Comparison of ENCODE assay signal across 22 cellular contexts in genomic region chr6:39915866-39916265, GRCh38. TPM values are rescaled to one million over a fixed set of nuclear protein-coding genes. Genes with fewer than 3 reads are reported as not detected.
DNase-seq lines count a peak whose midpoint lies in the region; ATAC-seq, FAIRE-seq and TF ChIP-seq lines count a peak whose summit lies in the region.
"Had no signal": no experiment of that assay in that cellular context is flagged by ENCODE, and none has a peak within 500 bp of the region (broad histone marks: within the 10 kb centered on the region; RNA-seq: fewer than 3 reads in every experiment).

No MANE protein-coding gene starts in this region.

- no peak overlapping the region for H3K4me2 ChIP-seq in HepG2 (ENCODE audit: low read depth, low read length)
- H3K4me2 ChIP-seq in mesendoderm (ENCODE audit: low read length): no peak overlapping the region
- no peak overlapping the region for H3K4me2 ChIP-seq in trophoblast cell (ENCODE audit: low read length)
- H3K4me2 ChIP-seq: A549; BLaER1 treated with 17β-estradiol and CSF1 and Interleukin-3, amounts not matched to agents 10 nM and 100 nM; GM23338 had no signal

- CTCF ChIA-PET in HepG2 (lab: Yijun Ruan, JAX; ENCODE audit: low intra/inter-chr PET ratio, low total read pairs): no interaction called here

- H2BK12ac ChIP-seq in trophoblast cell (ENCODE audit: low read length): no peak overlapping the region

- H3K18ac ChIP-seq in mesendoderm (ENCODE audit: low read length) (no peak overlapping the region), trophoblast cell (ENCODE audit: low read length) (no peak overlapping the region)

- TF ChIP-seq POLR2A in HepG2 (IDR thresholded peaks at IDR 0.05; ENCODE audit: insufficient read depth in 1 of 2, low read depth in 2 of 2, low read length in 2 of 2): no peak

- ATAC-seq in HepG2 (no peak), mucosa of descending colon (no peak)
- ATAC-seq: A549, GM12878, GM23338, HCT116 had no signal

- H3K79me1 ChIP-seq in mesendoderm (ENCODE audit: low read length) (no peaks in the 10 kb centered on the region), trophoblast cell (ENCODE audit: low read length) (no peaks in the 10 kb centered on the region)

- H3K27ac ChIP-seq in liver (ENCODE audit: low read depth in 1 of 2, low read length in 2 of 2) (no peak overlapping the region), HepG2 (ENCODE audit: extremely low read length, insufficient read depth, low read length) (no peak overlapping the region), mesendoderm (ENCODE audit: low read depth, low read length) (no peak overlapping the region), trophoblast cell (ENCODE audit: low read depth, low read length) (no peak overlapping the region)
- H3K27ac ChIP-seq: A549; BLaER1 treated with 17β-estradiol and CSF1 and Interleukin-3, amounts not matched to agents 10 nM and 100 nM had no signal

- no peak overlapping the region for H2BK15ac ChIP-seq in mesendoderm (replicated peaks; ENCODE audit: low read depth)

- TF ChIP-seq CTCF in liver (IDR thresholded peaks at IDR 0.05; ENCODE audit: low read depth, low read length, missing input control) (no peak), HepG2 (CRISPR knock-in tag; IDR thresholded peaks at IDR 0.05) (no peak), mucosa of descending colon (IDR thresholded peaks at IDR 0.05) (no peak)

- intact Hi-C loops in HepG2 (cut with micrococcal nuclease; ENCODE audit: unreplicated experiment): no loop called here
- intact Hi-C loops in mucosa of descending colon (cut with DNase I, micrococcal nuclease): no loop called here

- no peak overlapping the region for H4K91ac ChIP-seq in trophoblast cell (ENCODE audit: low read depth, low read length)

- H3K36me3 ChIP-seq in liver (ENCODE audit: control insufficient read depth in 4 of 4, insufficient read depth in 3 of 4, low read depth in 1 of 4, low read length in 3 of 4): peaks cover 0 to 39% (median 10%) of the 10 kb centered on the region in 4 donors
- peaks cover 9 to 25% of the 10 kb centered on the region in 2 experiments; a peak in 4 of 5 replicates for H3K36me3 ChIP-seq in HepG2 (replicated peaks in 1 of 2; ENCODE audit: control insufficient read depth in 1 of 2, insufficient read depth in 2 of 2, low read length in 2 of 2)
- no peaks in the 10 kb centered on the region for H3K36me3 ChIP-seq in mesendoderm (ENCODE audit: control insufficient read depth, insufficient read depth, low read length)
- H3K36me3 ChIP-seq in trophoblast cell (ENCODE audit: control insufficient read depth in 1 of 2, insufficient read depth in 2 of 2, low read length in 2 of 2): no peaks in the 10 kb centered on the region
- no peaks in the 10 kb centered on the region for H3K36me3 ChIP-seq in mucosa of descending colon (ENCODE audit: low read depth)
- H3K36me3 ChIP-seq: BE2C; BLaER1 treated with 17β-estradiol and CSF1 and Interleukin-3, amounts not matched to agents 10 nM and 100 nM had no signal

- H3K14ac ChIP-seq in trophoblast cell (ENCODE audit: low read length): no peak overlapping the region

- H3K23ac ChIP-seq in mesendoderm (ENCODE audit: low read length): no peak overlapping the region
- H3K23ac ChIP-seq in trophoblast cell (ENCODE audit: low read length): no peak overlapping the region

- no peak for DNase-seq in HepG2 (ENCODE audit: low spot score)
- no peak for DNase-seq in mesendoderm
- no peak for DNase-seq in trophoblast cell
- DNase-seq in mucosa of descending colon: no peak
- no peak for DNase-seq in stimulated activated naive CD4-positive, alpha-beta T cell (lab: John Stamatoyannopoulos, UW)
- DNase-seq: 8988T; ACHN; AML-193; BE2C; CD4-positive, alpha-beta T cell; CD8-positive, alpha-beta memory T cell; DMS 273 treated with DMSO at 0.1 percent for 48 hours; DMS79; EL; GDM1 had no signal

- no peak overlapping the region for H4K5ac ChIP-seq in mesendoderm (ENCODE audit: low read length)

- H2BK5ac ChIP-seq in mesendoderm (ENCODE audit: low read length): no peak overlapping the region
- no peak overlapping the region for H2BK5ac ChIP-seq in trophoblast cell (ENCODE audit: low read depth, low read length, poor library complexity)

- H3K9ac ChIP-seq in liver (ENCODE audit: low read depth in 1 of 2, low read length in 2 of 2) (no peak overlapping the region), HepG2 (ENCODE audit: insufficient read depth, low read depth, low read length) (no peak overlapping the region), mesendoderm (ENCODE audit: low read length) (no peak overlapping the region), trophoblast cell (ENCODE audit: low read length) (no peak overlapping the region)
- H3K9ac ChIP-seq: BLaER1 treated with 17β-estradiol and CSF1 and Interleukin-3, amounts not matched to agents 10 nM and 100 nM had no signal

- H4K20me1 ChIP-seq in HepG2 (ENCODE audit: insufficient read depth, low read length): no peaks in the 10 kb centered on the region
- H4K20me1 ChIP-seq: BLaER1 treated with 17β-estradiol and CSF1 and Interleukin-3, amounts not matched to agents 10 nM and 100 nM had no signal

- H3K56ac ChIP-seq in mesendoderm (ENCODE audit: low read length): peak overlapping the region; percentile 15

- peaks cover 12 to 35% (median 27%) of the 10 kb centered on the region in 4 donors for H3K4me1 ChIP-seq in liver (ENCODE audit: control insufficient read depth in 4 of 4, insufficient read depth in 4 of 4, low read length in 3 of 4)
- H3K4me1 ChIP-seq in HepG2 (ENCODE audit: insufficient read depth, low read length): peaks cover 7% of the 10 kb centered on the region; the same call in 1 of the 2 replicates
- H3K4me1 ChIP-seq in mesendoderm (ENCODE audit: control insufficient read depth, low read depth, low read length): no peaks in the 10 kb centered on the region
- H3K4me1 ChIP-seq in trophoblast cell (ENCODE audit: control insufficient read depth in 1 of 2, insufficient read depth in 2 of 2, low read length in 2 of 2): peaks cover 2 to 4% of the 10 kb centered on the region in 2 experiments
- H3K4me1 ChIP-seq in mucosa of descending colon (ENCODE audit: low read depth): peaks cover 24% of the 10 kb centered on the region
- H3K4me1 ChIP-seq: A549; BE2C; BLaER1 treated with 17β-estradiol and CSF1 and Interleukin-3, amounts not matched to agents 10 nM and 100 nM had no signal

- H3K27me3 ChIP-seq in liver (ENCODE audit: control insufficient read depth in 4 of 4, insufficient read depth in 4 of 4, low read length in 3 of 4) (no peaks in the 10 kb centered on the region), HepG2 (ENCODE audit: control insufficient read depth in 1 of 2, insufficient read depth in 2 of 2, low read length in 2 of 2) (no peaks in the 10 kb centered on the region), mesendoderm (ENCODE audit: insufficient read depth, low read length, poor library complexity) (no peaks in the 10 kb centered on the region), trophoblast cell (ENCODE audit: insufficient read depth, low read length) (no peaks in the 10 kb centered on the region)
- H3K27me3 ChIP-seq: BE2C; BLaER1 treated with 17β-estradiol and CSF1 and Interleukin-3, amounts not matched to agents 10 nM and 100 nM had no signal

- in situ Hi-C loops in HepG2 (cut with HindIII; ENCODE audit: extremely low pct_ligation_motif_present, low pct_unique_long_range_greater_than_20kb): no loop called here

- POLR2A ChIA-PET in HepG2 (lab: Yijun Ruan, JAX): no interaction called here

- no peak for FAIRE-seq in HepG2 (lab: Jason Lieb, UNC)
- FAIRE-seq: A549, GM12878, GM19239 had no signal

- TF ChIP-seq RAD21 in liver (IDR thresholded peaks at IDR 0.05) (peak in 1 of 2 donors; percentile 12), HepG2 (CRISPR knock-in tag; IDR thresholded peaks at IDR 0.05) (no peak)

- H3K4ac ChIP-seq in mesendoderm (ENCODE audit: low read depth, low read length): no peak overlapping the region
- H3K4ac ChIP-seq in trophoblast cell (ENCODE audit: low read depth, low read length): no peak overlapping the region

- H3K9me3 ChIP-seq in liver (ENCODE audit: control insufficient read depth in 4 of 4, low read length in 3 of 4) (no peaks in the 10 kb centered on the region), HepG2 (ENCODE audit: low read length) (no peaks in the 10 kb centered on the region), trophoblast cell (ENCODE audit: insufficient read depth, low read depth, low read length) (no peaks in the 10 kb centered on the region), mucosa of descending colon (no peaks in the 10 kb centered on the region)
- H3K9me3 ChIP-seq: A549, BE2C had no signal

- 55% methylated on average over 5 of the region's 5 CpGs for WGBS in liver
- 98% methylated on average over 5 of the region's 5 CpGs for WGBS in HepG2 (ENCODE audit: low lambda C conversion rate)
- no CpG with 5 or more reads among the region's 5 CpGs for WGBS in mesendoderm (ENCODE audit: extremely low coverage, insufficient coverage, low lambda C conversion rate)
- no CpG with 5 or more reads among the region's 5 CpGs for WGBS in trophoblast cell (ENCODE audit: extremely low coverage, insufficient coverage, insufficient read length)

- no peak overlapping the region for H4K8ac ChIP-seq in mesendoderm (ENCODE audit: low read depth, low read length)
- H4K8ac ChIP-seq in trophoblast cell (ENCODE audit: low read depth, low read length): no peak overlapping the region

- H2BK120ac ChIP-seq in mesendoderm (ENCODE audit: low read depth, low read length): no peak overlapping the region
- H2BK120ac ChIP-seq in trophoblast cell (ENCODE audit: insufficient read depth, low read length, poor library complexity): no peak overlapping the region

- TF ChIP-seq EP300 in HepG2 (IDR thresholded peaks at IDR 0.05; ENCODE audit: low read depth in 2 of 2, low read length in 2 of 2) (no peak), HepG2 (CRISPR knock-in tag; IDR thresholded peaks at IDR 0.05; ENCODE audit: borderline replicate concordance) (no peak)

- H2AFZ ChIP-seq in HepG2 (ENCODE audit: low read length) (no peak overlapping the region), trophoblast cell (ENCODE audit: insufficient read depth, low read length, poor library complexity) (no peak overlapping the region)
- H2AFZ ChIP-seq: GM23338 had no signal

- no peak overlapping the region for H2AK5ac ChIP-seq in mesendoderm (ENCODE audit: low read length)
- H2AK5ac ChIP-seq in trophoblast cell (ENCODE audit: low read length): no peak overlapping the region

- H3K4me3 ChIP-seq in liver (ENCODE audit: low read depth in 1 of 3, low read length in 3 of 3): no peak overlapping the region
- H3K4me3 ChIP-seq in HepG2 (replicated peaks in 1 of 3; ENCODE audit: insufficient read depth in 1 of 3, low read depth in 2 of 3, low read length in 3 of 3): no peak overlapping the region
- no peak overlapping the region for H3K4me3 ChIP-seq in mesendoderm (ENCODE audit: low read length)
- H3K4me3 ChIP-seq in trophoblast cell (ENCODE audit: low read depth, low read length): peak overlapping the region; percentile 43
- H3K4me3 ChIP-seq in mucosa of descending colon: no peak overlapping the region
- H3K4me3 ChIP-seq: A549; BLaER1 treated with 17β-estradiol and CSF1 and Interleukin-3, amounts not matched to agents 10 nM and 100 nM; GM12878; GM23338 had no signal

- H3K79me2 ChIP-seq in HepG2 (ENCODE audit: insufficient read depth, low read length) (no peaks in the 10 kb centered on the region), mesendoderm (ENCODE audit: control insufficient read depth, insufficient read depth, low read length) (no peaks in the 10 kb centered on the region), trophoblast cell (ENCODE audit: control insufficient read depth, insufficient read depth, low read length, poor library complexity) (no peaks in the 10 kb centered on the region)

- BruUV-seq in HepG2 (replicated peaks; lab: Mats Ljungman, UMichigan): no TSS peak

- H4K12ac ChIP-seq in trophoblast cell (ENCODE audit: low read depth, low read length): no peak overlapping the region

RNA-seq across cellular contexts. Expression of gene MOCS1, which starts 18.4 kb away (rescaled TPM):
- total RNA-seq in liver: 10 to 100 TPM in 1 of 2 donors, 1 to 10 TPM in 1; 6.7 to 36.2 TPM
- 10 to 100 TPM; 29.2 to 29.3 TPM for polyA plus RNA-seq in liver
- 10.5 and 11.7 TPM in 2 replicates for total RNA-seq in HepG2 (2016; rRNA removed; fragmentation: Illumina TruSeq; extraction: Trizol)
- total RNA-seq in HepG2 (2016; cell fraction: cytosol; rRNA removed; fragmentation: Illumina TruSeq; extraction: Trizol; ENCODE audit: low read depth): 2.9 and 3.3 TPM in 2 replicates
- 8.7 and 11.7 TPM in 2 replicates for total RNA-seq in HepG2 (2016; cell fraction: insoluble cytoplasmic fraction; rRNA removed; fragmentation: Illumina TruSeq; extraction: Trizol)
- 7.8 and 10.3 TPM in 2 replicates for total RNA-seq in HepG2 (2016; cell fraction: membrane; rRNA removed; fragmentation: Illumina TruSeq; extraction: Trizol)
- 8.7 and 10.3 TPM in 2 replicates for total RNA-seq in HepG2 (2016; cell fraction: nucleus; rRNA removed; fragmentation: Illumina TruSeq; extraction: Trizol)
- polyA plus RNA-seq in HepG2 (2011; rRNA removed): 5.3 and 5.9 TPM in 2 replicates
- 6.1 and 6.2 TPM in 2 replicates for polyA plus RNA-seq in HepG2 (2011; cell fraction: cytosol; rRNA removed)
- polyA plus RNA-seq in HepG2 (2011; cell fraction: nucleus; rRNA removed): 5.8 and 6.7 TPM in 2 replicates
- polyA plus RNA-seq in HepG2 (2012): 4.5 and 5.8 TPM in 2 replicates
- 3.0 and 4.0 TPM in 2 replicates for polyA plus RNA-seq in HepG2 (2016; cell fraction: cytosol; fragmentation: Illumina TruSeq; extraction: Trizol; ENCODE audit: low read depth)
- polyA plus RNA-seq in HepG2 (2016; cell fraction: insoluble cytoplasmic fraction; fragmentation: Illumina TruSeq; extraction: Trizol; ENCODE audit: low read depth): 7.4 and 8.9 TPM in 2 replicates
- polyA plus RNA-seq in HepG2 (2016; cell fraction: membrane; fragmentation: Illumina TruSeq; extraction: Trizol; ENCODE audit: low read depth): 7.4 and 7.7 TPM in 2 replicates
- 7.9 and 9.3 TPM in 2 replicates for polyA plus RNA-seq in HepG2 (2016; cell fraction: nucleus; fragmentation: Illumina TruSeq; extraction: Trizol; ENCODE audit: insufficient read depth, low read depth)
- polyA minus RNA-seq in HepG2 (2011; rRNA and poly(A)+ RNA removed; ENCODE audit: low replicate concordance): 19.4 TPM in 1 of 2 replicates, not detected in the other
- 6.5 and 6.8 TPM in 2 replicates for polyA minus RNA-seq in HepG2 (2011; cell fraction: cytosol; rRNA and poly(A)+ RNA removed)
- polyA minus RNA-seq in HepG2 (2011; cell fraction: nucleus; rRNA and poly(A)+ RNA removed): 9.9 and 10.4 TPM in 2 replicates
- polyA plus RNA-seq in mesendoderm (2013, experiment 1 of 2): 8.3 TPM
- polyA plus RNA-seq in mesendoderm (2013, experiment 2 of 2): 8.7 TPM
- 2.3 and 2.6 TPM in 2 replicates for polyA plus RNA-seq in trophoblast cell (2013)
- 10 to 100 TPM; 22.0 to 30.9 (median 22.3) TPM for total RNA-seq in mucosa of descending colon
